11 cellular contexts compared by ENCODE assay signal in the genomic region with DNA sequence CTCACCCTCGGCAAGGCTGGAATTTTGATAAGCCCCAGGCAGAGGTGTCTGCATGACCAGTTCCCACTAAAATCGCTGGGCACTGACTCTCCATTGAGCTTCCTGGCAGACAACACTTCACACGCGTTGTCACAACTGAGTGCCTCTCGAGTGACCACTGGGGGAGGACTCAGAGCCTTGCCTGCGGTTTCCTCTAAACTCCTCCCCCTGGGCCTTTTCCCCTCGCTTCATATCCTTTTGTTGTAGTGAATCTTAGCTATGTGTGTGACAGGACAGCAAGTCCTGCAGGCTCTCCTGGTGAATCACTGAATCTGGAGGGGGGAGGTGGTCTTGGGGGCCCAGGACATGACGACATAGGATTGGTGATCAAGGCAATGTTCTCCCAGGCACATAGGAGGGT.
DNase-seq lines count a peak whose midpoint lies in the region; ATAC-seq and TF ChIP-seq lines count a peak whose summit lies in the region.
"Had no signal": no experiment of that assay in that cellular context is flagged by ENCODE, and none has a peak within 500 bp of the region (broad histone marks: within the 10 kb centered on the region; RNA-seq: fewer than 3 reads in every experiment).

No MANE protein-coding gene starts in this region.

- no peaks in the 10 kb centered on the region for H3K79me2 ChIP-seq in smooth muscle cell (ENCODE audit: low read depth)

- H3K4me2 ChIP-seq in smooth muscle cell, result peak overlapping the region; percentile 3

- H3K9ac ChIP-seq in smooth muscle cell (ENCODE audit: low read depth), result no peak overlapping the region

- CTCF ChIA-PET in WTC11 (lab: Charles Lee), result interaction anchor here (0.6 to 0.7 kb wide), 2 partner anchors 67 to 656 kb away, joined by 3 read pairs; no protein-coding TSS in a partner anchor

- ATAC-seq in WTC11 (peak; percentile 94), right cardiac atrium (peak; percentile 94), GM19023 (IDR thresholded peaks at IDR 0.05; ENCODE audit: unreplicated experiment) (no peak)

- peak; percentile 88 for DNase-seq in HK-2 (ENCODE audit: unreplicated experiment)
- DNase-seq in WTC11 (ENCODE audit: low spot score), result peak; percentile 21
- peak; percentile 53 to 73 (median 73) for DNase-seq in right cardiac atrium
- DNase-seq in smooth muscle cell (lab: John Stamatoyannopoulos, UW; ENCODE audit: unreplicated experiment), result no peak
- DNase-seq in HuH-7.5 (ENCODE audit: low spot score), result no peak
- no peak for DNase-seq in activated T-cell treated with anti-CD3 and anti-CD28 coated beads, Interleukin-2, amount 50 U/mL, for 1 hour
- DNase-seq: activated CD4-positive, alpha-beta T cell treated with anti-CD3 and anti-CD28 coated beads, Interleukin-2, amount 10 ng/mL, durations not matched to agents 24 days and 14 days; activated naive CD4-positive, alpha-beta T cell treated with anti-CD3 and anti-CD28 coated beads for 36 hours; effector memory CD4-positive, alpha-beta T cell; NCI-H187 had no signal

- peaks cover 14% of the 10 kb centered on the region for H3K4me1 Mint-ChIP-seq in WTC11

- TF ChIP-seq CTCF in WTC11 (IDR thresholded peaks at IDR 0.05) (no peak), smooth muscle cell (IDR thresholded peaks at IDR 0.05; ENCODE audit: borderline replicate concordance, insufficient read depth, poor library complexity, severe bottlenecking) (no peak)

- no peaks in the 10 kb centered on the region for H3K36me3 Mint-ChIP-seq in WTC11

- WGBS in right cardiac atrium, result 20% methylated on average over 8 of the region's 8 CpGs
- 16% methylated on average over 8 of the region's 8 CpGs for WGBS in smooth muscle cell (ENCODE audit: low lambda C conversion rate)

- no peaks in the 10 kb centered on the region for H3K9me3 ChIP-seq in right cardiac atrium (ENCODE audit: control insufficient read depth, low read length)
- no peaks in the 10 kb centered on the region for H3K9me3 ChIP-seq in smooth muscle cell (replicated peaks; ENCODE audit: low read depth)

- no peaks in the 10 kb centered on the region for H3K9me3 Mint-ChIP-seq in WTC11
- H3K9me3 Mint-ChIP-seq: activated CD4-positive, alpha-beta T cell treated with anti-CD3 and anti-CD28 coated beads, Interleukin-2, amount 10 ng/mL, durations not matched to agents 24 days and 14 days had no signal

- H3K4me3 ChIP-seq in right cardiac atrium (ENCODE audit: low read length) (no peak overlapping the region), smooth muscle cell (no peak overlapping the region)

- H3K36me3 ChIP-seq in smooth muscle cell (ENCODE audit: low read depth), result no peaks in the 10 kb centered on the region

- no peak overlapping the region for H3K27ac Mint-ChIP-seq in WTC11
- H3K27ac Mint-ChIP-seq: activated CD4-positive, alpha-beta T cell treated with anti-CD3 and anti-CD28 coated beads, Interleukin-2, amount 10 ng/mL, durations not matched to agents 24 days and 14 days; activated naive CD4-positive, alpha-beta T cell treated with anti-CD3 and anti-CD28 coated beads for 36 hours had no signal

- H2AFZ ChIP-seq in smooth muscle cell (ENCODE audit: low read depth), result peak overlapping the region; percentile 3

- peak overlapping the region; percentile 92 for H3K27ac ChIP-seq in right cardiac atrium (ENCODE audit: low read length)
- no peak overlapping the region for H3K27ac ChIP-seq in smooth muscle cell (ENCODE audit: low read depth)

- H4K20me1 ChIP-seq in smooth muscle cell (ENCODE audit: low read depth), result no peaks in the 10 kb centered on the region

- H3K4me3 Mint-ChIP-seq in WTC11, result no peak overlapping the region
- H3K4me3 Mint-ChIP-seq: activated CD4-positive, alpha-beta T cell treated with anti-CD3 and anti-CD28 coated beads, Interleukin-2, amount 10 ng/mL, durations not matched to agents 24 days and 14 days; activated naive CD4-positive, alpha-beta T cell treated with anti-CD3 and anti-CD28 coated beads for 36 hours had no signal

- peaks cover 2% of the 10 kb centered on the region for H3K4me1 ChIP-seq in right cardiac atrium (ENCODE audit: control insufficient read depth, insufficient read depth, low read length)
- H3K4me1 ChIP-seq in smooth muscle cell (ENCODE audit: low read depth), result peaks cover 7% of the 10 kb centered on the region

- H3K27me3 ChIP-seq in right cardiac atrium (ENCODE audit: control insufficient read depth, insufficient read depth) (no peaks in the 10 kb centered on the region), smooth muscle cell (ENCODE audit: low read depth) (no peaks in the 10 kb centered on the region)

- H3K27me3 Mint-ChIP-seq in WTC11 (ENCODE audit: low read depth), result no peaks in the 10 kb centered on the region
- H3K27me3 Mint-ChIP-seq: activated CD4-positive, alpha-beta T cell treated with anti-CD3 and anti-CD28 coated beads, Interleukin-2, amount 10 ng/mL, durations not matched to agents 24 days and 14 days had no signal

- POLR2A ChIA-PET in WTC11 (lab: Charles Lee), result interaction anchor here (0.6 kb wide), 1 partner anchor 40 kb away, joined by 5 read pairs; no protein-coding TSS in a partner anchor

- H3F3A ChIP-seq in smooth muscle cell (ENCODE audit: low read depth), result no peaks in the 10 kb centered on the region

- intact Hi-C loops in right cardiac atrium (cut with DNase I), result no loop called here

TF ChIP-seq in WTC11, 78 proteins besides CTCF, POLR2A, EP300 and RAD21:
- TF ChIP-seq OVOL2 (CRISPR knock-in tag; IDR thresholded peaks at IDR 0.05; ENCODE audit: borderline replicate concordance) (no peak), TP53 (CRISPR knock-in tag; IDR thresholded peaks at IDR 0.05) (no peak), ZSCAN18 (CRISPR knock-in tag; IDR thresholded peaks at IDR 0.05) (no peak)
TF ChIP-seq in WTC11: peak in this region for 0.

Comparison
In these comparisons a context has a peak if more than half of its experiments do, and no peak if none do; other contexts are left out.
1. DNase-seq: peak in HK-2 (single experiment), WTC11 (single experiment) and right cardiac atrium (3 of 3); none in smooth muscle cell (single experiment), HuH-7.5 (single experiment) and activated T-cell treated with anti-CD3 and anti-CD28 coated beads, Interleukin-2, amount 50 U/mL, for 1 hour (single experiment).